ENCODE assay signal across 14 cellular contexts in the genomic region with DNA sequence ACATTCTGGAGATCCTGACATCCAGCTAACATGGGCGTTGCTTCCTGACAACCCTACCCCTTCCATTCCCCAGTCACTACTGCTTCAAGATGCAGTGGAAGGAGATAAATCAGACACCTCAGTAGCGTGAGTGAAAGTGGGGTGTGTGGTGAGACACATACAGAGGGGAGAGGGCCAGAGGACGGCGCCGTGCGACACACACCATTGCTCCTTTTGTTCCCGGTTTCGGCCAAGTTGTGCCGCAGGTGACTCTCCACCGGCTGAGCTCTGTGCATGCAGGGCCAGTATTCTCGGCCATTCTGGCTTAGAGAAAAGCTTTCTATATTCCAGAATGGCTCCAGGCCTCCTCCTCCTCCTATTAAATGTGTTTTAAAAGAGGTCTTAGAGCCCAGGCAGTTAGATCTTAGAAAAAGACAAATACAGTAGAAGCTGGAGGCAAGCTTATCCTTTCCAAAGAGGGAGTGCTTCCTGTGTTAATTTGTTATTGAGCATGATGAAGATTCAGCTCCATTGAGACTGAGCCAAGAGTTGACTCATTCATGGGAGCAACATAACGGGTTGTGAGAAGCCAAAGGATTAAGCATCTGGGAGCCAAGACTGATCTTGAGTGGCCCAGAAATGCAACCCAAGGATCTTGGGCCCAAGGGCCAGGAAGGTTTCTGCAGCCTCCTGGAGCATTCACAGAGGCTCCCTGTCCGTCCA. TPM values are rescaled to one million over a fixed set of nuclear protein-coding genes. Genes with fewer than 3 reads are reported as not detected.
DNase-seq lines count a peak whose midpoint lies in the region; ATAC-seq and TF ChIP-seq lines count a peak whose summit lies in the region.
"Had no signal": no experiment of that assay in that cellular context is flagged by ENCODE, and none has a peak within 500 bp of the region (broad histone marks: within the 10 kb centered on the region; RNA-seq: fewer than 3 reads in every experiment).

No MANE protein-coding gene starts in this region.

- TF ChIP-seq POLR2A in sigmoid colon (IDR thresholded peaks at IDR 0.05) (no peak), transverse colon (IDR thresholded peaks at IDR 0.05) (no peak)

- no peak overlapping the region for H3K27ac Mint-ChIP-seq in osteocyte (ENCODE audit: unreplicated experiment)
- H3K27ac Mint-ChIP-seq: activated CD4-positive, alpha-beta T cell treated with anti-CD3 and anti-CD28 coated beads for 36 hours; type B pancreatic cell had no signal

- no peak for ATAC-seq in GM21576 (IDR thresholded peaks at IDR 0.05; ENCODE audit: unreplicated experiment)
- ATAC-seq: activated CD4-positive, alpha-beta T cell treated with anti-CD3 and anti-CD28 coated beads for 36 hours; activated T-cell treated with anti-CD3 and anti-CD28 coated beads, Interleukin-2, amount 50 U/mL, for 4 hours; foreskin keratinocyte had no signal

- no peaks in the 10 kb centered on the region for H3K9me3 ChIP-seq in sigmoid colon
- no peaks in the 10 kb centered on the region for H3K9me3 ChIP-seq in transverse colon

- H3K9me3 Mint-ChIP-seq in osteocyte (ENCODE audit: unreplicated experiment), result no peaks in the 10 kb centered on the region
- H3K9me3 Mint-ChIP-seq: activated T-cell treated with anti-CD3 and anti-CD28 coated beads, Interleukin-2, amount 50 U/mL, for 4 hours; neural crest cell; type B pancreatic cell had no signal

- H3K36me3 Mint-ChIP-seq in osteocyte (ENCODE audit: unreplicated experiment), result peaks cover 9% of the 10 kb centered on the region

- H3K36me3 ChIP-seq in sigmoid colon (peaks cover 0 to 66% (median 10%) of the 10 kb centered on the region in 4 donors), transverse colon (peaks cover 0 to 3% (median 0%) of the 10 kb centered on the region in 4 donors)

- DNase-seq in HS-5 (ENCODE audit: low read depth) (peak; percentile 6), astrocyte of the hippocampus (ENCODE audit: low read depth, low spot score) (peak; percentile 78), globus pallidus (ENCODE audit: low spot score) (peak; percentile 18), sigmoid colon (peak; percentile 71), dedifferentiated amniotic fluid mesenchymal stem cell (ENCODE audit: extremely low spot score) (no peak), osteocyte (ENCODE audit: extremely low spot score, unreplicated experiment) (no peak), transverse colon (no peak)
- DNase-seq: activated CD4-positive, alpha-beta T cell treated with anti-CD3 and anti-CD28 coated beads for 36 hours; activated T-cell treated with anti-CD3 and anti-CD28 coated beads, Interleukin-2, amount 50 U/mL, for 4 hours; NCI-H1694 treated with DMSO at 0.1 percent for 48 hours had no signal

- TF ChIP-seq EP300 in sigmoid colon (IDR thresholded peaks at IDR 0.05), result no peak
- TF ChIP-seq EP300 in transverse colon (IDR thresholded peaks at IDR 0.05; ENCODE audit: low read depth), result no peak

- H3K27ac ChIP-seq in sigmoid colon (peak overlapping the region in 2 of 4 donors; percentile 27 to 45), transverse colon (no peak overlapping the region)
- H3K27ac ChIP-seq: foreskin keratinocyte had no signal

- intact Hi-C loops in sigmoid colon (cut with DNase I) (no loop called here), transverse colon (cut with DNase I; ENCODE audit: low total_unique reads) (no loop called here)

- H3K27me3 ChIP-seq in sigmoid colon (no peaks in the 10 kb centered on the region), transverse colon (no peaks in the 10 kb centered on the region)
- H3K27me3 ChIP-seq: foreskin keratinocyte had no signal

- H3K4me1 ChIP-seq in sigmoid colon (peaks cover 0 to 15% (median 13%) of the 10 kb centered on the region in 4 donors), transverse colon (peaks cover 0 to 3% (median 0%) of the 10 kb centered on the region in 4 donors)
- H3K4me1 ChIP-seq: foreskin keratinocyte had no signal

- no peak for TF ChIP-seq CTCF in sigmoid colon (IDR thresholded peaks at IDR 0.05)
- TF ChIP-seq CTCF in osteocyte (IDR thresholded peaks at IDR 0.05), result no peak
- no peak for TF ChIP-seq CTCF in transverse colon (IDR thresholded peaks at IDR 0.05)

- H3K4me3 Mint-ChIP-seq in osteocyte (ENCODE audit: unreplicated experiment), result no peak overlapping the region
- H3K4me3 Mint-ChIP-seq: activated CD4-positive, alpha-beta T cell treated with anti-CD3 and anti-CD28 coated beads for 36 hours; activated T-cell treated with anti-CD3 and anti-CD28 coated beads, Interleukin-2, amount 50 U/mL, for 4 hours; neural crest cell; type B pancreatic cell had no signal

- peaks cover 7% of the 10 kb centered on the region for H3K27me3 Mint-ChIP-seq in osteocyte (ENCODE audit: unreplicated experiment)
- H3K27me3 Mint-ChIP-seq: activated CD4-positive, alpha-beta T cell treated with anti-CD3 and anti-CD28 coated beads for 36 hours; type B pancreatic cell had no signal

- H3K4me3 ChIP-seq in sigmoid colon (no peak overlapping the region), transverse colon (no peak overlapping the region)

- no peaks in the 10 kb centered on the region for H3K4me1 Mint-ChIP-seq in osteocyte (ENCODE audit: unreplicated experiment)
- H3K4me1 Mint-ChIP-seq: activated CD4-positive, alpha-beta T cell treated with anti-CD3 and anti-CD28 coated beads for 36 hours; neural crest cell had no signal

- WGBS in sigmoid colon, 2 donors, result 91 to 93% methylated on average over 13 of the region's 13 CpGs
- 77 to 82% methylated on average over 3 to 13 of the region's 13 CpGs for WGBS in transverse colon (ENCODE audit: low coverage in 1 of 2), 2 donors

- in situ Hi-C loops in transverse colon (cut with MboI; ENCODE audit: low pct_ligation_motif_present in 1 of 4, low pct_unique_long_range_greater_than_20kb in 1 of 4, low sequenced_read_pairs in 3 of 4), result no loop called here

RNA-seq across cellular contexts. Expression of gene PDE9A, which starts 42.1 kb away (rescaled TPM):
- total RNA-seq in sigmoid colon (100 to 1,000 TPM in 1 of 4 donors, 10 to 100 TPM in 3; 71.6 to 102 (median 83.2) TPM), osteocyte (8.5 and 12.3 TPM in 2 replicates), transverse colon (100 to 1,000 TPM in 3 of 4 donors, 10 to 100 TPM in 1; 65.7 to 673 (median 364) TPM)
- polyA plus RNA-seq in sigmoid colon, result 100 to 1,000 TPM; 103 to 433 (median 184) TPM

Comparison
In these comparisons a context has a peak if more than half of its experiments do, and no peak if none do; other contexts are left out.
1. DNase-seq: peak in HS-5 (single experiment), astrocyte of the hippocampus (single experiment), globus pallidus (single experiment) and sigmoid colon (single experiment); none in dedifferentiated amniotic fluid mesenchymal stem cell (single experiment), osteocyte (single experiment) and transverse colon (single experiment).